Comparison of ENCODE assay signal across 10 cellular contexts in genomic region chr5:135135530-135136201, GRCh38.
A peak's percentile ranks its signal among the peaks of the same experiment; 100 is the strongest.
DNase-seq lines count a peak whose midpoint lies in the region; ATAC-seq and TF ChIP-seq lines count a peak whose summit lies in the region.
"Had no signal": no experiment of that assay in that cellular context is flagged by ENCODE, and none has a peak within 500 bp of the region (broad histone marks: within the 10 kb centered on the region; RNA-seq: fewer than 3 reads in every experiment).

No MANE protein-coding gene starts in this region.

- ATAC-seq in HG02885 (IDR thresholded peaks at IDR 0.05; ENCODE audit: poor library complexity, unreplicated experiment) (no peak), HG03439 (IDR thresholded peaks at IDR 0.05; ENCODE audit: unreplicated experiment) (no peak), T-helper 17 cell (no peak)

- no peak overlapping the region for H3K4me3 ChIP-seq in fibroblast of villous mesenchyme (ENCODE audit: low read depth, low read length)
- H3K4me3 ChIP-seq: heart right ventricle, pancreas had no signal

- no peaks in the 10 kb centered on the region for H3K9me3 ChIP-seq in T-helper 17 cell (ENCODE audit: control insufficient read depth, low read length, poor library complexity, severe bottlenecking)
- H3K9me3 ChIP-seq: heart right ventricle, pancreas had no signal

- DNase-seq in NCI-H446 (lab: John Stamatoyannopoulos, UW) (peak; percentile 7 to 20), NCI-H446 treated with DMSO at 0.1 percent for 48 hours (lab: John Stamatoyannopoulos, UW) (no peak), RPMI7951 (ENCODE audit: low read depth) (peak; percentile 81), fibroblast of villous mesenchyme (ENCODE audit: low read depth) (peak; percentile 94), ureter (ENCODE audit: low spot score) (peak; percentile 83), T-helper 17 cell (no peak)
- DNase-seq: pancreas had no signal

- TF ChIP-seq CTCF in fibroblast of villous mesenchyme (IDR thresholded peaks at IDR 0.05; ENCODE audit: insufficient read depth, low read depth, low read length): no peak

- H3K27me3 Mint-ChIP-seq in T-helper 17 cell: peaks cover 35% of the 10 kb centered on the region

- no peaks in the 10 kb centered on the region for H3K4me1 Mint-ChIP-seq in T-helper 17 cell

- no peak overlapping the region for H3K4me3 Mint-ChIP-seq in T-helper 17 cell

- no peak overlapping the region for H3K27ac Mint-ChIP-seq in T-helper 17 cell

- H3K36me3 Mint-ChIP-seq in T-helper 17 cell (ENCODE audit: low read depth): no peaks in the 10 kb centered on the region

Comparison
In these comparisons a context has a peak if more than half of its experiments do, and no peak if none do; other contexts are left out.
1. DNase-seq: peak in NCI-H446 (2 of 2), RPMI7951 (single experiment), fibroblast of villous mesenchyme (single experiment) and ureter (single experiment); none in NCI-H446 treated with DMSO at 0.1 percent for 48 hours (single experiment) and T-helper 17 cell (0 of 3).